ENCODE assay signal across 6 cellular contexts in the genomic region with DNA sequence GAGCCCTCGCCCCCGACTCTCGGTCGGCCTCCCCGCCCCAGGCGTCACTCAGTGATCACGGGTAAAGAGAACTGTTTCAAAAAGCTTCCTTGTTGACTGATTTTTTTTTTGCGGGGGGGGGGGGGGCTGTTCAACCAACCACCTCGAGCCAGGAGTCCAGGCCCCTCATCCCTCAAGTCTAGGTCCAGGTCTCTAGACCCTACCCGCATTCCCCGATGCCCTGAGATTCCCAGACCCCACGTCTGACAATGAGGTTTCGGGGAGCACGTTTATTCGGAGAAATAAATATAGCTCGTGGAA. TPM values are rescaled to one million over a fixed set of nuclear protein-coding genes. Genes with fewer than 3 reads are reported as not detected.
DNase-seq lines count a peak whose midpoint lies in the region; ATAC-seq, FAIRE-seq and TF ChIP-seq lines count a peak whose summit lies in the region.

No MANE protein-coding gene starts in this region.

- H3K4me3 ChIP-seq in HFF-Myc (replicated peaks; ENCODE audit: low read depth, low read length), result peak overlapping the region; percentile 93
- peak overlapping the region; percentile 42 for H3K4me3 ChIP-seq in ovary

- H3K4me1 Mint-ChIP-seq in chondrocyte (ENCODE audit: low read depth), result peaks cover 20% of the 10 kb centered on the region

- H3K27me3 Mint-ChIP-seq in chondrocyte (ENCODE audit: low read depth), result no peaks in the 10 kb centered on the region

- WGBS in ovary, 3 donors, result 2 to 5% (median 4%) methylated on average over 16 of the region's 16 CpGs

- intact Hi-C loops in ovary (cut with DNase I), result no loop called here

- H3K36me3 Mint-ChIP-seq in chondrocyte (ENCODE audit: low read depth), result peaks cover 1% of the 10 kb centered on the region

- FAIRE-seq in HTR-8/SVneo (lab: Jason Lieb, UNC), result no peak

- H3K4me3 Mint-ChIP-seq in chondrocyte (ENCODE audit: unreplicated experiment), result peak overlapping the region; percentile 91

- no peaks in the 10 kb centered on the region for H3K27me3 ChIP-seq in ovary

- TF ChIP-seq CTCF in HFF-Myc (IDR thresholded peaks at IDR 0.05; ENCODE audit: low read depth, low read length, missing control alignments), result no peak
- no peak for TF ChIP-seq CTCF in chondrocyte (IDR thresholded peaks at IDR 0.05)
- TF ChIP-seq CTCF in ovary (IDR thresholded peaks at IDR 0.05), result no peak

- H3K9me3 ChIP-seq in ovary, result no peaks in the 10 kb centered on the region

- no peaks in the 10 kb centered on the region for H3K36me3 ChIP-seq in ovary

- DNase-seq in HFF-Myc (ENCODE audit: extremely low read depth, low read depth) (no peak), chondrocyte (ENCODE audit: low spot score) (no peak), ovary (no peak), HTR-8/SVneo (ENCODE audit: insufficient read length, low spot score) (no peak)

- TF ChIP-seq POLR2A in ovary (IDR thresholded peaks at IDR 0.05), result no peak

- peaks cover 4% of the 10 kb centered on the region for H3K4me1 ChIP-seq in ovary (ENCODE audit: insufficient read depth)

- ATAC-seq in HG03196 (IDR thresholded peaks at IDR 0.05; ENCODE audit: unreplicated experiment) (no peak), HG02610 (IDR thresholded peaks at IDR 0.05; ENCODE audit: unreplicated experiment) (no peak)

- no peak overlapping the region for H3K27ac ChIP-seq in ovary

- no peak overlapping the region for H3K27ac Mint-ChIP-seq in chondrocyte (ENCODE audit: unreplicated experiment)

- no peak for TF ChIP-seq EP300 in ovary (IDR thresholded peaks at IDR 0.05)

- H3K9me3 Mint-ChIP-seq in chondrocyte (ENCODE audit: low read depth), result peaks cover 3% of the 10 kb centered on the region

RNA-seq across cellular contexts. Expression of a gene that starts 4.3 kb away (rescaled TPM):
- total RNA-seq in chondrocyte, result not detected in 3 replicates
- total RNA-seq in ovary, result 1 to 10 TPM in 5 of 7 donors, under 1 TPM in 2; 0.36 to 3.0 (median 2.1) TPM
- polyA plus RNA-seq in ovary, result 10 to 100 TPM in 1 of 2 donors, 1 to 10 TPM in 1; 4.0 to 10.5 TPM

RNA-seq across cellular contexts. Expression of a gene that starts 6.7 kb away (rescaled TPM):
- total RNA-seq in chondrocyte (42.2 to 53.4 TPM (median 50.2 TPM) in 3 replicates), ovary (10 to 100 TPM in 2 of 7 donors, 1 to 10 TPM in 5; 1.2 to 12.2 (median 8.2) TPM)
- polyA plus RNA-seq in ovary, result 1 to 10 TPM; 1.1 to 5.1 TPM

RNA-seq across cellular contexts. Expression of a gene that starts 31.6 kb away (rescaled TPM):
- total RNA-seq in chondrocyte, result 12.7 to 14.4 TPM (median 13.9 TPM) in 3 replicates
- 1 to 10 TPM in 6 of 7 donors, under 1 TPM in 1; 0.72 to 6.1 (median 3.2) TPM for total RNA-seq in ovary
- 1 to 10 TPM in 1 of 2 donors, under 1 TPM in 1; 0.55 to 5.8 TPM for polyA plus RNA-seq in ovary

RNA-seq across cellular contexts. Expression of a gene that starts 32.0 kb away (rescaled TPM):
- total RNA-seq in chondrocyte (1.1 to 1.7 TPM (median 1.6 TPM) in 3 replicates), ovary (1 to 10 TPM in 1 of 7 donors, under 1 TPM in 3, not detected in 3; 0.45 to 1.5 (median 0.46) TPM)
- under 1 TPM in 1 of 2 donors, not detected in 1; 0.42 TPM for polyA plus RNA-seq in ovary

RNA-seq across cellular contexts. Expression of a gene that starts 36.7 kb away (rescaled TPM):
- 12.7 to 14.3 TPM (median 13.9 TPM) in 3 replicates for total RNA-seq in chondrocyte
- total RNA-seq in ovary, result 1 to 10 TPM; 6.6 to 9.8 (median 8.5) TPM
- polyA plus RNA-seq in ovary, result 1 to 10 TPM in 1 of 2 donors, under 1 TPM in 1; 0.82 to 8.9 TPM
